ENCODE assay signal across 1 cellular context in genomic region chr13:30618186-30618937, GRCh38.
TF ChIP-seq lines count a peak whose summit lies in the region.

No MANE protein-coding gene starts in this region.

TF ChIP-seq in HCT116, 20 proteins besides CTCF, POLR2A, EP300 and RAD21 (continued from another document):
- no peak for TF ChIP-seq ZBTB33 (IDR thresholded peaks at IDR 0.05; ENCODE audit: extremely low read depth, insufficient replicate concordance, low read length)
- no peak for TF ChIP-seq REST (IDR thresholded peaks at IDR 0.05; ENCODE audit: low read depth)
- no peak for TF ChIP-seq ZNF274 (IDR thresholded peaks at IDR 0.05; ENCODE audit: low read depth, low read length)
- TF ChIP-seq ATF3 (IDR thresholded peaks at IDR 0.05), result no peak
- TF ChIP-seq CEBPB (IDR thresholded peaks at IDR 0.05; ENCODE audit: low read depth), result no peak
